9 cellular contexts compared by ENCODE assay signal in genomic region chr1:43947890-43948437, GRCh38. TPM values are rescaled to one million over a fixed set of nuclear protein-coding genes. Genes with fewer than 3 reads are reported as not detected.
A peak's percentile ranks its signal among the peaks of the same experiment; 100 is the strongest.
DNase-seq lines count a peak whose midpoint lies in the region; ATAC-seq, FAIRE-seq and TF ChIP-seq lines count a peak whose summit lies in the region.
"Had no signal": no experiment of that assay in that cellular context is flagged by ENCODE, and none has a peak within 500 bp of the region (broad histone marks: within the 10 kb centered on the region; RNA-seq: fewer than 3 reads in every experiment).

No MANE protein-coding gene starts in this region.

- H3K4me3 Mint-ChIP-seq in activated CD4-positive, alpha-beta T cell treated with anti-CD3 and anti-CD28 coated beads for 36 hours, result peak overlapping the region; percentile 94
- H3K4me3 Mint-ChIP-seq in activated T-helper 17 cell treated with anti-CD3 and anti-CD28 coated beads, Interleukin-2, amount 50 U/mL, for 72 hours, result peak overlapping the region; percentile 98

- peaks cover 38% of the 10 kb centered on the region for H3K4me1 Mint-ChIP-seq in activated CD4-positive, alpha-beta T cell treated with anti-CD3 and anti-CD28 coated beads for 36 hours
- peaks cover 27% of the 10 kb centered on the region for H3K4me1 Mint-ChIP-seq in activated T-helper 17 cell treated with anti-CD3 and anti-CD28 coated beads, Interleukin-2, amount 50 U/mL, for 72 hours

- H3K4me1 ChIP-seq in kidney (ENCODE audit: control insufficient read depth in 1 of 2, insufficient read depth in 1 of 2, low read depth in 1 of 2, low read length in 2 of 2), result peaks cover 21 to 35% of the 10 kb centered on the region in 2 donors

- intact Hi-C loops in activated CD4-positive, alpha-beta T cell treated with anti-CD3 and anti-CD28 coated beads for 36 hours (cut with DNase I, micrococcal nuclease), result loop anchor here (2.0 to 5.0 kb wide), 3 partner anchors 99 to 589 kb away; partner anchors contain the start of genes CDC20 (in 1 of the 2) and ST3GAL3 (in 1 of the 2)
- intact Hi-C loops in kidney (cut with DNase I), result no loop called here

- H3K36me3 Mint-ChIP-seq in activated CD4-positive, alpha-beta T cell treated with anti-CD3 and anti-CD28 coated beads for 36 hours (ENCODE audit: low read depth), result peaks cover 16% of the 10 kb centered on the region
- peaks cover 42% of the 10 kb centered on the region for H3K36me3 Mint-ChIP-seq in activated T-helper 17 cell treated with anti-CD3 and anti-CD28 coated beads, Interleukin-2, amount 50 U/mL, for 72 hours (ENCODE audit: low read depth)

- no peaks in the 10 kb centered on the region for H3K27me3 Mint-ChIP-seq in activated CD4-positive, alpha-beta T cell treated with anti-CD3 and anti-CD28 coated beads for 36 hours
- H3K27me3 Mint-ChIP-seq in activated T-helper 17 cell treated with anti-CD3 and anti-CD28 coated beads, Interleukin-2, amount 50 U/mL, for 72 hours, result no peaks in the 10 kb centered on the region

- CTCF ChIA-PET in activated CD4-positive, alpha-beta T cell treated with anti-CD3 and anti-CD28 coated beads for 36 hours (lab: Charles Lee), result interaction anchor here (0.6 to 5.9 kb wide), 2 partner anchors 9 to 13 kb away, joined by 3 to 96 read pairs; partner anchors contain the start of gene ARTN

- ATAC-seq in activated CD4-positive, alpha-beta T cell treated with anti-CD3 and anti-CD28 coated beads for 36 hours, result no peak
- no peak for ATAC-seq in activated T-helper 17 cell treated with anti-CD3 and anti-CD28 coated beads, Interleukin-2, amount 50 U/mL, for 72 hours (replicated peaks)
- no peak for ATAC-seq in GM18517 (IDR thresholded peaks at IDR 0.05; ENCODE audit: unreplicated experiment)

- H3K36me3 ChIP-seq in kidney (ENCODE audit: control insufficient read depth in 1 of 2, insufficient read depth in 2 of 2, low read length in 2 of 2), result peaks cover 0 to 12% of the 10 kb centered on the region in 2 donors

- H3K27ac Mint-ChIP-seq in activated CD4-positive, alpha-beta T cell treated with anti-CD3 and anti-CD28 coated beads for 36 hours, result peak overlapping the region; percentile 22
- peak overlapping the region; percentile 99 for H3K27ac Mint-ChIP-seq in activated T-helper 17 cell treated with anti-CD3 and anti-CD28 coated beads, Interleukin-2, amount 50 U/mL, for 72 hours

- no peaks in the 10 kb centered on the region for H3K9me3 Mint-ChIP-seq in activated CD4-positive, alpha-beta T cell treated with anti-CD3 and anti-CD28 coated beads for 36 hours (ENCODE audit: low read depth)
- no peaks in the 10 kb centered on the region for H3K9me3 Mint-ChIP-seq in activated T-helper 17 cell treated with anti-CD3 and anti-CD28 coated beads, Interleukin-2, amount 50 U/mL, for 72 hours

- no peak for FAIRE-seq in kidney (lab: Jason Lieb, UNC)
- FAIRE-seq: D721Med had no signal

- H3K27ac ChIP-seq in kidney (ENCODE audit: low read depth in 2 of 2, low read length in 2 of 2), result no peak overlapping the region

- H3K9ac ChIP-seq in kidney (ENCODE audit: low read length in 2 of 2), result peak overlapping the region in 1 of 2 donors; percentile 93

- DNase-seq in activated CD4-positive, alpha-beta T cell treated with anti-CD3 and anti-CD28 coated beads for 36 hours, result no peak
- no peak for DNase-seq in activated CD4-positive, alpha-beta T cell treated with anti-CD3 and anti-CD28 coated beads for 1 hour
- DNase-seq in kidney (no peak), superior temporal gyrus (ENCODE audit: extremely low spot score) (peak; percentile 53), Ammon's horn (ENCODE audit: low spot score) (no peak)
- no peak for DNase-seq in stimulated activated CD4-positive, alpha-beta T cell treated with anti-CD3 and anti-CD28 coated beads, Interleukin-4, amount 100 ng/mL, for 1 hour

- POLR2A ChIA-PET in activated CD4-positive, alpha-beta T cell treated with anti-CD3 and anti-CD28 coated beads for 36 hours (lab: Charles Lee), result interaction anchor here (1.7 kb wide), 1 partner anchor 24 kb away, joined by 5 read pairs; no protein-coding TSS in a partner anchor

- H3K9me3 ChIP-seq in kidney (ENCODE audit: control insufficient read depth in 1 of 2, low read length in 2 of 2), result no peaks in the 10 kb centered on the region

- peak overlapping the region; percentile 88 to 97 for H3K4me3 ChIP-seq in kidney (ENCODE audit: low read length in 2 of 2)

- TF ChIP-seq CTCF in kidney (IDR thresholded peaks at IDR 0.05; ENCODE audit: borderline replicate concordance, extremely low read depth, insufficient read depth), result no peak

RNA-seq across cellular contexts. Expression of gene IPO13, which starts 1.2 kb away (rescaled TPM):
- total RNA-seq in activated CD4-positive, alpha-beta T cell treated with anti-CD3 and anti-CD28 coated beads for 36 hours, result 10 to 100 TPM; 10.7 to 12.5 TPM
- 10 to 100 TPM in 1 of 2 donors, 1 to 10 TPM in 1; 9.4 to 26.5 TPM for total RNA-seq in activated T-helper 17 cell treated with anti-CD3 and anti-CD28 coated beads, Interleukin-2, amount 50 U/mL, for 72 hours
- 33.8 TPM for total RNA-seq in kidney
- 56.1 TPM for polyA plus RNA-seq in kidney (ENCODE audit: insufficient read depth, low read depth, low replicate concordance)

RNA-seq across cellular contexts. Expression of gene ARTN, which starts 14.4 kb away (rescaled TPM):
- under 1 TPM; 0.26 to 0.48 TPM for total RNA-seq in activated CD4-positive, alpha-beta T cell treated with anti-CD3 and anti-CD28 coated beads for 36 hours
- total RNA-seq in activated T-helper 17 cell treated with anti-CD3 and anti-CD28 coated beads, Interleukin-2, amount 50 U/mL, for 72 hours, result under 1 TPM in 1 of 2 donors, not detected in 1; 0.32 TPM
- total RNA-seq in kidney, result 1.9 TPM
- polyA plus RNA-seq in kidney (ENCODE audit: insufficient read depth, low read depth, low replicate concordance), result 4.3 TPM

RNA-seq across cellular contexts. Expression of gene DPH2, which starts 21.8 kb away (rescaled TPM):
- total RNA-seq in activated CD4-positive, alpha-beta T cell treated with anti-CD3 and anti-CD28 coated beads for 36 hours, result 10 to 100 TPM; 25.2 to 30.5 TPM
- 10 to 100 TPM; 24.7 to 59.4 TPM for total RNA-seq in activated T-helper 17 cell treated with anti-CD3 and anti-CD28 coated beads, Interleukin-2, amount 50 U/mL, for 72 hours
- 24.0 TPM for total RNA-seq in kidney
- polyA plus RNA-seq in kidney (ENCODE audit: insufficient read depth, low read depth, low replicate concordance), result 15.9 TPM

RNA-seq across cellular contexts. Expression of gene ATP6V0B, which starts 26.8 kb away (rescaled TPM):
- 10 to 100 TPM; 39.4 to 75.6 TPM for total RNA-seq in activated CD4-positive, alpha-beta T cell treated with anti-CD3 and anti-CD28 coated beads for 36 hours
- 100 to 1,000 TPM in 1 of 2 donors, 10 to 100 TPM in 1; 80.1 to 183 TPM for total RNA-seq in activated T-helper 17 cell treated with anti-CD3 and anti-CD28 coated beads, Interleukin-2, amount 50 U/mL, for 72 hours
- total RNA-seq in kidney, result 156 TPM
- 636 TPM for polyA plus RNA-seq in kidney (ENCODE audit: insufficient read depth, low read depth, low replicate concordance)

RNA-seq across cellular contexts. Expression of gene B4GALT2, which starts 31.0 kb away (rescaled TPM):
- total RNA-seq in activated CD4-positive, alpha-beta T cell treated with anti-CD3 and anti-CD28 coated beads for 36 hours, result 10 to 100 TPM; 27.9 to 35.3 TPM
- 10 to 100 TPM; 18.5 to 34.4 TPM for total RNA-seq in activated T-helper 17 cell treated with anti-CD3 and anti-CD28 coated beads, Interleukin-2, amount 50 U/mL, for 72 hours
- total RNA-seq in kidney, result 25.1 TPM
- 32.5 TPM for polyA plus RNA-seq in kidney (ENCODE audit: insufficient read depth, low read depth, low replicate concordance)
